9 cellular contexts compared by ENCODE assay signal in the genomic region with DNA sequence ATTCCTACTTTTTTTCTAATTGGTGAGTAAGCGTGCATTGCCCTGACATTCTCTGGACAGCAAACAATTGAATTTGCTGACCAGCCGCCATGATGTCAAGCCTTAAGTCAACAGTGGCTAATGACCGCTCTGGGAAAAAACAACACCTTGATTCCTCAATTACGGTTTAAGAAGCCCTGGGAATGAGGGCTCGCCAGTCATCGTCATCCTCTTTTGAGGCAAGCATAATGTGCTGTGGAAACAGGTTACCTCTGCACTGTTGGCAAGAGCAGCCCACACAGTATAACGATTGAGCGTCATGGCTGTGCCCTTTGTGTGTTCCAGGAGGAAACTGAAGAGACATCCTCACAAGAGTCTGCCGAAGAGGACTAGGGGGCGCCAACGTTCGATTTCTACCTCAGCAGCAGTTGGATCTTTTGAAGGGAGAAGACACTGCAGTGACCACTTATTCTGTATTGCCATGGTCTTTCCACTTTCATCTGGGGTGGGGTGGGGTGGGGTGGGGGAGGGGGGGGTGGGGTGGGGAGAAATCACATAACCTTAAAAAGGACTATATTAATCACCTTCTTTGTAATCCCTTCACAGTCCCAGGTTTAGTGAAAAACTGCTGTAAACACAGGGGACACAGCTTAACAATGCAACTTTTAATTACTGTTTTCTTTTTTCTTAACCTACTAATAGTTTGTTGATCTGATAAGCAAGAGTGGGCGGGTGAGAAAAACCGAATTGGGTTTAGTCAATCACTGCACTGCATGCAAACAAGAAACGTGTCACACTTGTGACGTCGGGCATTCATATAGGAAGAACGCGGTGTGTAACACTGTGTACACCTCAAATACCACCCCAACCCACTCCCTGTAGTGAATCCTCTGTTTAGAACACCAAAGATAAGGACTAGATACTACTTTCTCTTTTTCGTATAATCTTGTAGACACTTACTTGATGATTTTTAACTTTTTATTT.
A peak's percentile ranks its signal among the peaks of the same experiment; 100 is the strongest.
DNase-seq lines count a peak whose midpoint lies in the region; ATAC-seq and TF ChIP-seq lines count a peak whose summit lies in the region.
"Had no signal": no experiment of that assay in that cellular context is flagged by ENCODE, and none has a peak within 500 bp of the region (broad histone marks: within the 10 kb centered on the region; RNA-seq: fewer than 3 reads in every experiment).

No MANE protein-coding gene starts in this region.

- no peaks in the 10 kb centered on the region for H3K27me3 ChIP-seq in right lobe of liver
- H3K27me3 ChIP-seq in tibial nerve: peaks cover 0 to 8% of the 10 kb centered on the region in 2 donors

- peak; percentile 28 to 53 (median 46) for ATAC-seq in right lobe of liver

- H3K4me3 Mint-ChIP-seq in activated naive CD8-positive, alpha-beta T cell treated with anti-CD3 and anti-CD28 coated beads for 36 hours: no peak overlapping the region

- peaks cover 42% of the 10 kb centered on the region for H3K27me3 Mint-ChIP-seq in activated naive CD8-positive, alpha-beta T cell treated with anti-CD3 and anti-CD28 coated beads for 36 hours

- CTCF ChIA-PET in HEK293 (lab: Yijun Ruan, JAX): interaction anchor here (0.7 to 0.9 kb wide), 2 partner anchors 10 to 72 kb away, joined by 3 read pairs; no protein-coding TSS in a partner anchor

- 41% methylated on average over 17 of the region's 20 CpGs for WGBS in right lobe of liver (ENCODE audit: insufficient coverage, low coverage, low lambda C conversion rate, missing lambda C conversion rate)
- WGBS in tibial nerve, 2 donors: 73 to 78% methylated on average over 20 of the region's 20 CpGs

- TF ChIP-seq POLR2A in right lobe of liver (IDR thresholded peaks at IDR 0.05): no peak
- no peak for TF ChIP-seq POLR2A in tibial nerve (IDR thresholded peaks at IDR 0.05)

- intact Hi-C loops in right lobe of liver (cut with DNase I): no loop called here

- no peaks in the 10 kb centered on the region for H3K9me3 Mint-ChIP-seq in activated naive CD8-positive, alpha-beta T cell treated with anti-CD3 and anti-CD28 coated beads for 36 hours

- H3K27ac Mint-ChIP-seq in activated naive CD8-positive, alpha-beta T cell treated with anti-CD3 and anti-CD28 coated beads for 36 hours: no peak overlapping the region

- no peaks in the 10 kb centered on the region for H3K4me1 Mint-ChIP-seq in activated naive CD8-positive, alpha-beta T cell treated with anti-CD3 and anti-CD28 coated beads for 36 hours

- no peaks in the 10 kb centered on the region for H3K9me3 ChIP-seq in HEK293 (ENCODE audit: control insufficient read depth, insufficient read depth, low read depth, low read length)
- no peaks in the 10 kb centered on the region for H3K9me3 ChIP-seq in right lobe of liver
- no peaks in the 10 kb centered on the region for H3K9me3 ChIP-seq in tibial nerve

- peak; percentile 23; the same call in 1 of the 2 replicates for TF ChIP-seq CTCF in HEK293 (tag by site-specific recombination; IDR thresholded peaks at IDR 0.05)
- peak in 1 of 4 donors; percentile 23 for TF ChIP-seq CTCF in right lobe of liver (IDR thresholded peaks at IDR 0.05)
- TF ChIP-seq CTCF in tibial nerve (IDR thresholded peaks at IDR 0.05): no peak

- TF ChIP-seq EP300 in tibial nerve (IDR thresholded peaks at IDR 0.05): no peak

- H3K4me3 ChIP-seq in HEK293 (ENCODE audit: low read depth, low read length): no peak overlapping the region
- no peak overlapping the region for H3K4me3 ChIP-seq in right lobe of liver
- no peak overlapping the region for H3K4me3 ChIP-seq in tibial nerve

- H3K36me3 ChIP-seq in HEK293 (ENCODE audit: control insufficient read depth in 2 of 2, insufficient read depth in 1 of 2, low read length in 2 of 2) (no peaks in the 10 kb centered on the region; a peak in 2 of 3 replicates), right lobe of liver (no peaks in the 10 kb centered on the region), tibial nerve (no peaks in the 10 kb centered on the region)

- DNase-seq in DMS53 (lab: John Stamatoyannopoulos, UW) (peak; percentile 75), right lobe of liver (peak in 1 of 3 donors; percentile 31), T1000 (lab: John Stamatoyannopoulos, UW) (no peak), AG08395 (ENCODE audit: low spot score) (no peak), tibial nerve (ENCODE audit: low spot score in 2 of 2) (no peak), inferior parietal cortex (ENCODE audit: extremely low spot score) (no peak)
- DNase-seq in activated naive CD8-positive, alpha-beta T cell treated with anti-CD3 and anti-CD28 coated beads for 36 hours: peak; percentile 21
- DNase-seq: SIG-M5 had no signal

- H3K36me3 Mint-ChIP-seq in activated naive CD8-positive, alpha-beta T cell treated with anti-CD3 and anti-CD28 coated beads for 36 hours: no peaks in the 10 kb centered on the region

- H3K4me1 ChIP-seq in HEK293 (ENCODE audit: control insufficient read depth, insufficient read depth, low read length): peaks cover 6% of the 10 kb centered on the region; the same call in 1 of the 2 replicates
- no peaks in the 10 kb centered on the region for H3K4me1 ChIP-seq in right lobe of liver
- H3K4me1 ChIP-seq in tibial nerve: no peaks in the 10 kb centered on the region

- POLR2A ChIA-PET in HEK293 (lab: Yijun Ruan, JAX): no interaction called here

- no peak overlapping the region for H3K27ac ChIP-seq in HEK293 (ENCODE audit: extremely low read depth, low read depth, low read length)
- H3K27ac ChIP-seq in right lobe of liver: no peak overlapping the region
- no peak overlapping the region for H3K27ac ChIP-seq in tibial nerve

TF ChIP-seq in HEK293, 187 proteins besides CTCF, POLR2A, EP300 and RAD21 (continues in another document):
- TF ChIP-seq ZNF169 (tag by site-specific recombination; IDR thresholded peaks at IDR 0.05) (no peak), TRIM28 (IDR thresholded peaks at IDR 0.05; ENCODE audit: borderline replicate concordance, low read length) (no peak), ZNF354C (tag by site-specific recombination; IDR thresholded peaks at IDR 0.05; ENCODE audit: borderline replicate concordance, low read depth) (no peak), ZNF843 (tag by site-specific recombination; IDR thresholded peaks at IDR 0.05) (no peak), RBAK (tag by site-specific recombination; IDR thresholded peaks at IDR 0.05) (no peak), KLF9 (tag by site-specific recombination; IDR thresholded peaks at IDR 0.05; ENCODE audit: low read depth) (no peak), GLIS1 (tag by site-specific recombination; IDR thresholded peaks at IDR 0.05) (no peak), ZFP3 (tag by site-specific recombination; IDR thresholded peaks at IDR 0.05; ENCODE audit: low read depth) (no peak), ZNF23 (tag by site-specific recombination; IDR thresholded peaks at IDR 0.05; ENCODE audit: borderline replicate concordance) (no peak), ZNF266 (tag by site-specific recombination; IDR thresholded peaks at IDR 0.05; ENCODE audit: low read depth) (no peak), ZNF184 (tag by site-specific recombination; IDR thresholded peaks at IDR 0.05) (no peak), ZNF701 (tag by site-specific recombination; IDR thresholded peaks at IDR 0.05) (no peak), ZBTB48 (tag by site-specific recombination; IDR thresholded peaks at IDR 0.05) (no peak), ZSCAN16 (tag by site-specific recombination; IDR thresholded peaks at IDR 0.05) (no peak), EGR2 (tag by site-specific recombination; IDR thresholded peaks at IDR 0.05; ENCODE audit: low read depth) (no peak)
- TF ChIP-seq, protein P1, sequence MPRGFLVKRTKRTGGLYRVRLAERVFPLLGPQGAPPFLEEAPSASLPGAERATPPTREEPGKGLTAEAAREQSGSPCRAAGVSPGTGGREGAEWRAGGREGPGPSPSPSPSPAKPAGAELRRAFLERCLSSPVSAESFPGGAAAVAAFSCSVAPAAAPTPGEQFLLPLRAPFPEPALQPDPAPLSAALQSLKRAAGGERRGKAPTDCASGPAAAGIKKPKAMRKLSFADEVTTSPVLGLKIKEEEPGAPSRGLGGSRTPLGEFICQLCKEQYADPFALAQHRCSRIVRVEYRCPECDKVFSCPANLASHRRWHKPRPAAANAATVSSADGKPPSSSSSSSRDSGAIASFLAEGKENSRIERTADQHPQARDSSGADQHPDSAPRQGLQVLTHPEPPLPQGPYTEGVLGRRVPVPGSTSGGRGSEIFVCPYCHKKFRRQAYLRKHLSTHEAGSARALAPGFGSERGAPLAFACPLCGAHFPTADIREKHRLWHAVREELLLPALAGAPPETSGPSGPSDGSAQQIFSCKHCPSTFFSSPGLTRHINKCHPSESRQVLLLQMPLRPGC (tag by site-specific recombination; IDR thresholded peaks at IDR 0.05): no peak
- TF ChIP-seq, protein P2, sequence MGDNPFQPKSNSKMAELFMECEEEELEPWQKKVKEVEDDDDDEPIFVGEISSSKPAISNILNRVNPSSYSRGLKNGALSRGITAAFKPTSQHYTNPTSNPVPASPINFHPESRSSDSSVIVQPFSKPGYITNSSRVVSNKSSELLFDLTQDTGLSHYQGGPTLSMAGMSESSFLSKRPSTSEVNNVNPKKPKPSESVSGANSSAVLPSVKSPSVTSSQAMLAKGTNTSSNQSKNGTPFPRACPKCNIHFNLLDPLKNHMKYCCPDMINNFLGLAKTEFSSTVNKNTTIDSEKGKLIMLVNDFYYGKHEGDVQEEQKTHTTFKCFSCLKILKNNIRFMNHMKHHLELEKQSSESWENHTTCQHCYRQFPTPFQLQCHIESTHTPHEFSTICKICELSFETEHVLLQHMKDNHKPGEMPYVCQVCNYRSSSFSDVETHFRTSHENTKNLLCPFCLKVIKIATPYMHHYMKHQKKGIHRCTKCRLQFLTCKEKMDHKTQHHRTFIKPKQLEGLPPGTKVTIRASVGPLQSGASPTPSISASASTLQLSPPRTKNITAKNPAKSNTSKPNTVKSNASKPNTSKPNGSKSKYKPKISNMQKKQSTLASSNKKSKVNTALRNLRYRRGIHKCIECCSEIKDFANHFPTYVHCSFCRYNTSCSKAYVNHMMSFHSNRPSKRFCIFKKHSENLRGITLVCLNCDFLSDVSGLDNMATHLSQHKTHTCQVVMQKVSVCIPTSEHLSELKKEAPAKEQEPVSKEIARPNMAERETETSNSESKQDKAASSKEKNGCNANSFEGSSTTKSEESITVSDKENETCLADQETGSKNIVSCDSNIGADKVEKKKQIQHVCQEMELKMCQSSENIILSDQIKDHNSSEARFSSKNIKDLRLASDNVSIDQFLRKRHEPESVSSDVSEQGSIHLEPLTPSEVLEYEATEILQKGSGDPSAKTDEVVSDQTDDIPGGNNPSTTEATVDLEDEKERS (tag by site-specific recombination; IDR thresholded peaks at IDR 0.05): no peak

Comparison
In these comparisons a context has a peak if more than half of its experiments do, and no peak if none do; other contexts are left out.
1. DNase-seq: peak in DMS53 (single experiment) and activated naive CD8-positive, alpha-beta T cell treated with anti-CD3 and anti-CD28 coated beads for 36 hours (single experiment); none in T1000 (single experiment), AG08395 (single experiment), tibial nerve (0 of 2) and inferior parietal cortex (single experiment).